ENCODE assay signal across 8 cellular contexts in genomic region chr3:128154354-128154753, GRCh38. TPM values are rescaled to one million over a fixed set of nuclear protein-coding genes. Genes with fewer than 3 reads are reported as not detected.
DNase-seq lines count a peak whose midpoint lies in the region; ATAC-seq and TF ChIP-seq lines count a peak whose summit lies in the region.
"Not testable (repeated sequence)": the region's sequence is repeated elsewhere in the genome, so short reads cannot be mapped to it uniquely, and the experiment has no call there.

No MANE protein-coding gene starts in this region.

- not testable (repeated sequence) for H3K27ac ChIP-seq in CD8-positive, alpha-beta T cell (ENCODE audit: low read depth, low read length); urinary bladder (ENCODE audit: low read depth)
- H3K27ac ChIP-seq in Karpas-422 (ENCODE audit: low read length) (peak overlapping the region; percentile 41), psoas muscle (peak overlapping the region; percentile 96)

- not testable (repeated sequence) for H2AFZ ChIP-seq in Karpas-422 (ENCODE audit: low read length)

- peak overlapping the region; percentile 72 for H3K4me2 ChIP-seq in Karpas-422 (ENCODE audit: low read depth, low read length, poor library complexity, severe bottlenecking)

- not testable (repeated sequence) for H3K27me3 Mint-ChIP-seq in CD8-positive, alpha-beta T cell (ENCODE audit: low read depth); activated CD4-positive, alpha-beta T cell treated with anti-CD3 and anti-CD28 coated beads for 36 hours; memory B cell
- H3K27me3 Mint-ChIP-seq in brain, result peaks cover 13% of the 10 kb centered on the region

- peaks cover 45% of the 10 kb centered on the region for H3K4me1 Mint-ChIP-seq in CD8-positive, alpha-beta T cell (ENCODE audit: low read depth)
- peaks cover 25% of the 10 kb centered on the region for H3K4me1 Mint-ChIP-seq in activated CD4-positive, alpha-beta T cell treated with anti-CD3 and anti-CD28 coated beads for 36 hours
- H3K4me1 Mint-ChIP-seq in brain (peaks cover 13% of the 10 kb centered on the region), memory B cell (peaks cover 13% of the 10 kb centered on the region)

- peaks cover 41% of the 10 kb centered on the region for H3K79me2 ChIP-seq in Karpas-422 (ENCODE audit: low read length)

- DNase-seq in CD8-positive, alpha-beta T cell; Karpas-422; activated CD4-positive, alpha-beta T cell treated with anti-CD3 and anti-CD28 coated beads for 36 hours; fibroblast of pulmonary artery (ENCODE audit: low read depth); memory B cell (ENCODE audit: low spot score in 2 of 2); psoas muscle: not testable (repeated sequence)

- intact Hi-C loops in CD8-positive, alpha-beta T cell (cut with DNase I, micrococcal nuclease), result loop anchor here (2.0 to 10.0 kb wide), 7 partner anchors 77 to 1680 kb away; partner anchors contain the start of genes ABTB1 (in 1 of the 2), IFT122 (in 1 of the 2) and ZXDC (in 1 of the 2)
- intact Hi-C loops in activated CD4-positive, alpha-beta T cell treated with anti-CD3 and anti-CD28 coated beads for 36 hours (cut with DNase I, micrococcal nuclease), result loop anchor here (5.0 kb wide), 2 partner anchors 42 to 102 kb away; partner anchors contain the start of gene SEC61A1 (in 1 of the 2)
- intact Hi-C loops in psoas muscle (cut with DNase I), result not testable (repeated sequence)

- H3K4me1 ChIP-seq in CD8-positive, alpha-beta T cell (ENCODE audit: insufficient read depth, low read length), result peaks cover 14% of the 10 kb centered on the region
- peaks cover 14% of the 10 kb centered on the region for H3K4me1 ChIP-seq in Karpas-422 (ENCODE audit: low read length)
- peaks cover 16% of the 10 kb centered on the region for H3K4me1 ChIP-seq in psoas muscle
- not testable (repeated sequence) for H3K4me1 ChIP-seq in urinary bladder (ENCODE audit: insufficient read depth)

- H3K36me3 ChIP-seq in CD8-positive, alpha-beta T cell (ENCODE audit: insufficient read depth, low read length); urinary bladder (ENCODE audit: insufficient read depth): not testable (repeated sequence)
- peaks cover 24% of the 10 kb centered on the region for H3K36me3 ChIP-seq in Karpas-422 (ENCODE audit: insufficient read depth, low read length)
- H3K36me3 ChIP-seq in psoas muscle (ENCODE audit: insufficient read depth in 1 of 2, low read depth in 1 of 2), result peaks cover 0 to 23% of the 10 kb centered on the region in 2 donors

- H3K9me2 ChIP-seq in Karpas-422 (replicated peaks; ENCODE audit: insufficient read depth, low read length), result not testable (repeated sequence)

- TF ChIP-seq CTCF in CD8-positive, alpha-beta T cell (IDR thresholded peaks at IDR 0.05); brain (conservative IDR thresholded peaks at IDR 0.05); fibroblast of pulmonary artery (IDR thresholded peaks at IDR 0.05; ENCODE audit: low read length, missing control alignments); psoas muscle (IDR thresholded peaks at IDR 0.05): not testable (repeated sequence)

- H4K20me1 ChIP-seq in Karpas-422 (ENCODE audit: insufficient read depth, low read depth, low read length), result not testable (repeated sequence)

- ATAC-seq in CD8-positive, alpha-beta T cell; activated CD4-positive, alpha-beta T cell treated with anti-CD3 and anti-CD28 coated beads for 36 hours; memory B cell (ENCODE audit: low read depth); psoas muscle: not testable (repeated sequence)

- WGBS in psoas muscle, 3 donors, result 84 to 88% (median 87%) methylated on average over 16 of the region's 16 CpGs
- WGBS in urinary bladder, result 86% methylated on average over 16 of the region's 16 CpGs

- CTCF ChIA-PET in CD8-positive, alpha-beta T cell (lab: Charles Lee), result interaction anchor here (0.7 to 1.2 kb wide), 3 partner anchors 31 to 270 kb away, joined by 3 read pairs; partner anchors contain the start of gene RUVBL1
- CTCF ChIA-PET in activated CD4-positive, alpha-beta T cell treated with anti-CD3 and anti-CD28 coated beads for 36 hours (lab: Charles Lee), result interaction anchor here (0.6 to 1.1 kb wide), 3 partner anchors 31 to 175 kb away, joined by 3 to 5 read pairs (median 3); partner anchors contain the start of gene RUVBL1

- POLR2A ChIA-PET in CD8-positive, alpha-beta T cell (lab: Charles Lee), result interaction anchor here (0.6 to 2.2 kb wide), 6 partner anchors 31 to 167 kb away, joined by 3 to 21 read pairs (median 3); partner anchors contain the start of gene RUVBL1
- POLR2A ChIA-PET in activated CD4-positive, alpha-beta T cell treated with anti-CD3 and anti-CD28 coated beads for 36 hours (lab: Charles Lee), result interaction anchor here (0.6 kb wide), 1 partner anchor 17 kb away, joined by 4 read pairs; no protein-coding TSS in a partner anchor

- H3K9me3 Mint-ChIP-seq in CD8-positive, alpha-beta T cell; activated CD4-positive, alpha-beta T cell treated with anti-CD3 and anti-CD28 coated beads for 36 hours (ENCODE audit: low read depth); memory B cell: not testable (repeated sequence)
- peaks cover 6 to 27% (median 16%) of the 10 kb centered on the region in 5 experiments for H3K9me3 Mint-ChIP-seq in brain

- H3K27me3 ChIP-seq in CD8-positive, alpha-beta T cell (ENCODE audit: insufficient read depth, low read length); Karpas-422 (ENCODE audit: low read length); psoas muscle (ENCODE audit: insufficient read depth in 3 of 3, low read length in 2 of 3): not testable (repeated sequence)

- peak overlapping the region; percentile 89 for H3K27ac Mint-ChIP-seq in CD8-positive, alpha-beta T cell
- H3K27ac Mint-ChIP-seq in activated CD4-positive, alpha-beta T cell treated with anti-CD3 and anti-CD28 coated beads for 36 hours, result peak overlapping the region; percentile 85
- H3K27ac Mint-ChIP-seq in brain, result peak overlapping the region; percentile 70 to 91 (median 86)
- peak overlapping the region; percentile 89 for H3K27ac Mint-ChIP-seq in memory B cell

- H3K36me3 Mint-ChIP-seq in CD8-positive, alpha-beta T cell, result peaks cover 43% of the 10 kb centered on the region
- peaks cover 32% of the 10 kb centered on the region for H3K36me3 Mint-ChIP-seq in activated CD4-positive, alpha-beta T cell treated with anti-CD3 and anti-CD28 coated beads for 36 hours (ENCODE audit: low read depth)
- peaks cover 47% of the 10 kb centered on the region for H3K36me3 Mint-ChIP-seq in brain
- peaks cover 21% of the 10 kb centered on the region for H3K36me3 Mint-ChIP-seq in memory B cell

- peak overlapping the region; percentile 74 for H3K4me3 ChIP-seq in CD8-positive, alpha-beta T cell (ENCODE audit: low read depth, low read length)
- H3K4me3 ChIP-seq in Karpas-422 (ENCODE audit: low read length), result peak overlapping the region; percentile 74
- H3K4me3 ChIP-seq in fibroblast of pulmonary artery (replicated peaks; ENCODE audit: low read depth, low read length), result peak overlapping the region; percentile 71
- H3K4me3 ChIP-seq in psoas muscle, result peak overlapping the region; percentile 98
- H3K4me3 ChIP-seq in urinary bladder (ENCODE audit: low read depth, low read length), result peak overlapping the region; percentile 98

- H3K9me3 ChIP-seq in CD8-positive, alpha-beta T cell (ENCODE audit: low read length); Karpas-422 (ENCODE audit: low read length); psoas muscle: not testable (repeated sequence)

- peak overlapping the region; percentile 87 for H3K4me3 Mint-ChIP-seq in CD8-positive, alpha-beta T cell
- peak overlapping the region; percentile 80 for H3K4me3 Mint-ChIP-seq in activated CD4-positive, alpha-beta T cell treated with anti-CD3 and anti-CD28 coated beads for 36 hours
- H3K4me3 Mint-ChIP-seq in brain (peak overlapping the region; percentile 88 to 96 (median 92)), memory B cell (peak overlapping the region; percentile 86)

- peak overlapping the region; percentile 88 for H3K9ac ChIP-seq in Karpas-422 (ENCODE audit: low read length)

RNA-seq across cellular contexts. Expression of gene EEFSEC, which starts 1.1 kb away (rescaled TPM):
- 10 to 100 TPM; 10.8 to 11.6 TPM for total RNA-seq in CD8-positive, alpha-beta T cell
- 10.1 and 18.2 TPM in 2 replicates for total RNA-seq in Karpas-422 (2014; rRNA removed; shearing (Covaris generic); ENCODE audit: low replicate concordance)
- total RNA-seq in activated CD4-positive, alpha-beta T cell treated with anti-CD3 and anti-CD28 coated beads for 36 hours, result 10 to 100 TPM; 19.6 to 20.7 TPM
- polyA plus RNA-seq in brain (ENCODE audit: insufficient read depth, low read depth, low replicate concordance) (40.9 TPM), psoas muscle (10 to 100 TPM; 10.7 to 14.0 (median 12.5) TPM), urinary bladder (18.5 TPM)
- total RNA-seq in psoas muscle (10 to 100 TPM; 13.3 to 18.9 (median 17.2) TPM), urinary bladder (4.2 TPM)

RNA-seq across cellular contexts. Expression of gene RUVBL1, which starts 30.7 kb away (rescaled TPM):
- total RNA-seq in CD8-positive, alpha-beta T cell, result 1 to 10 TPM; 5.1 to 5.6 TPM
- total RNA-seq in Karpas-422 (2014; rRNA removed; shearing (Covaris generic); ENCODE audit: low replicate concordance), result 110 and 128 TPM in 2 replicates
- total RNA-seq in activated CD4-positive, alpha-beta T cell treated with anti-CD3 and anti-CD28 coated beads for 36 hours, result 10 to 100 TPM; 97.0 to 99.9 TPM
- polyA plus RNA-seq in brain (ENCODE audit: insufficient read depth, low read depth, low replicate concordance), result 111 TPM
- 10 to 100 TPM; 12.9 to 21.0 (median 15.4) TPM for total RNA-seq in psoas muscle
- polyA plus RNA-seq in psoas muscle, result 10 to 100 TPM; 19.6 to 53.9 (median 38.0) TPM
- 24.2 TPM for total RNA-seq in urinary bladder
- 28.5 TPM for polyA plus RNA-seq in urinary bladder
